13 cellular contexts compared by ENCODE assay signal in the genomic region with DNA sequence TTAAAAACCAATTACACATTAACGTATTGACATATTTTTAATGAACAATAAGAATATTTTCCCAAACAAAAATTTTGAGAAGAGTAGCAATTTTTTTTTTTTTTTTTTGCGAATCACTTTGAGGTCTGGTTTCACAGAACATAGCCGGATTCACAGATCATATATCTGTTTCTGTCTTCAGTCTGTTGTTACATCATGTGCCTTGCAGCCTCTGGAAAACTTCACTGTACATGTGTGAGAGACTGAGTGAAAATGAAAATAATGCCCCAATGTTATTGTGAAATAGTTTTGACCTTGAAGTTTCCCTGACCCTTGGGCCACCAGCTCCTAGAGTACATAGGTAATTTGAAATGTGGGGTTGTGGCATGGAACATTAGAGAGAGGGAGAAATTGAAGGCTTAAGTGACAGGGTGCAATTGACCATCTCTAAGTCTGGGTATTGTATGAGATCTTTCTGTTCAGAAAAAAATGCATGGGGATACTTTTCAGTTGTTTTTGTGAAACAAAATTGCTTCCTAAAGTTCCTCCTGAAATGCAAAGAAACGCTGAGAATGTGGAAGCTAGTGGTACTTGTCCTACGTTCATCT. TPM values are rescaled to one million over a fixed set of nuclear protein-coding genes. Genes with fewer than 3 reads are reported as not detected.
DNase-seq lines count a peak whose midpoint lies in the region; ATAC-seq and TF ChIP-seq lines count a peak whose summit lies in the region.
"Had no signal": no experiment of that assay in that cellular context is flagged by ENCODE, and none has a peak within 500 bp of the region (broad histone marks: within the 10 kb centered on the region; RNA-seq: fewer than 3 reads in every experiment).

No MANE protein-coding gene starts in this region.

- POLR2A ChIA-PET in activated CD8-positive, alpha-beta T cell treated with anti-CD3 and anti-CD28 coated beads for 36 hours (lab: Charles Lee), result interaction anchor here (0.7 to 6.9 kb wide), 3 partner anchors 10 to 40 kb away, joined by 3 to 73 read pairs (median 4); a partner anchor contains a TSS
- POLR2A ChIA-PET in activated CD8-positive, alpha-beta T cell treated with anti-CD3 and anti-CD28 coated beads, Interleukin-2, amount 10 ng/mL, durations not matched to agents 7 days and 5 days (lab: Charles Lee), result interaction anchor here (3.8 kb wide), 1 partner anchor 14 kb away, joined by 15 read pairs; a partner anchor contains a TSS

- H3K9me3 Mint-ChIP-seq in activated CD8-positive, alpha-beta T cell treated with anti-CD3 and anti-CD28 coated beads for 36 hours, result no peaks in the 10 kb centered on the region
- no peaks in the 10 kb centered on the region for H3K9me3 Mint-ChIP-seq in activated CD8-positive, alpha-beta T cell treated with anti-CD3 and anti-CD28 coated beads, Interleukin-2, amount 10 ng/mL, durations not matched to agents 7 days and 5 days (ENCODE audit: insufficient read depth)
- no peaks in the 10 kb centered on the region for H3K9me3 Mint-ChIP-seq in chondrocyte (ENCODE audit: low read depth)
- no peaks in the 10 kb centered on the region for H3K9me3 Mint-ChIP-seq in stimulated activated naive B cell treated with anti-CD40 and anti-IgM and Interleukin-4, amounts not matched to agents 10 μg/mL and 1 μg/mL and 100 μg/mL, for 72 hours
- no peaks in the 10 kb centered on the region for H3K9me3 Mint-ChIP-seq in T-helper 2 cell treated with Interferon-gamma antibody and Interleukin-4, amounts not matched to agents 5 μg/mL and 100 μg/mL, for 36 hours
- H3K9me3 Mint-ChIP-seq: neural progenitor cell had no signal

- H3K27ac Mint-ChIP-seq in activated CD8-positive, alpha-beta T cell treated with anti-CD3 and anti-CD28 coated beads for 36 hours, result peak overlapping the region; percentile 43
- no peak overlapping the region for H3K27ac Mint-ChIP-seq in activated CD8-positive, alpha-beta T cell treated with anti-CD3 and anti-CD28 coated beads, Interleukin-2, amount 10 ng/mL, durations not matched to agents 7 days and 5 days
- H3K27ac Mint-ChIP-seq in chondrocyte (ENCODE audit: unreplicated experiment), result peak overlapping the region; percentile 90
- peak overlapping the region; percentile 80 for H3K27ac Mint-ChIP-seq in stimulated activated naive B cell treated with anti-CD40 and anti-IgM and Interleukin-4, amounts not matched to agents 10 μg/mL and 1 μg/mL and 100 μg/mL, for 72 hours
- H3K27ac Mint-ChIP-seq in T-helper 2 cell treated with Interferon-gamma antibody and Interleukin-4, amounts not matched to agents 5 μg/mL and 100 μg/mL, for 36 hours, result no peak overlapping the region
- H3K27ac Mint-ChIP-seq: neural progenitor cell had no signal

- CTCF ChIA-PET in activated CD8-positive, alpha-beta T cell treated with anti-CD3 and anti-CD28 coated beads for 36 hours (lab: Charles Lee), result interaction anchor here (1.0 to 4.8 kb wide), 2 partner anchors 11 to 127 kb away, joined by 4 to 21 read pairs; no protein-coding TSS in a partner anchor
- CTCF ChIA-PET in activated CD8-positive, alpha-beta T cell treated with anti-CD3 and anti-CD28 coated beads, Interleukin-2, amount 10 ng/mL, durations not matched to agents 7 days and 5 days (lab: Charles Lee), result interaction anchor here (1.5 to 5.4 kb wide), 4 partner anchors 11 to 127 kb away, joined by 5 to 51 read pairs (median 13); a partner anchor contains a TSS

- intact Hi-C loops in activated CD8-positive, alpha-beta T cell treated with anti-CD3 and anti-CD28 coated beads for 36 hours (cut with micrococcal nuclease), result no loop called here

- no peak for DNase-seq in activated CD8-positive, alpha-beta T cell treated with anti-CD3 and anti-CD28 coated beads for 36 hours
- no peak for DNase-seq in activated CD8-positive, alpha-beta T cell treated with anti-CD3 and anti-CD28 coated beads, Interleukin-2, amount 10 ng/mL, durations not matched to agents 7 days and 5 days
- DNase-seq in chondrocyte (ENCODE audit: low spot score) (no peak), DMS53 treated with DMSO at 0.1 percent for 48 hours (lab: John Stamatoyannopoulos, UW; ENCODE audit: unreplicated experiment) (no peak), NCI-H774 (lab: John Stamatoyannopoulos, UW) (no peak)
- no peak for DNase-seq in stimulated activated naive B cell treated with anti-CD40 and anti-IgM and Interleukin-4, amounts not matched to agents 10 μg/mL and 1 μg/mL and 100 μg/mL, for 72 hours
- DNase-seq in T-helper 2 cell treated with Interferon-gamma antibody and Interleukin-4, amounts not matched to agents 5 μg/mL and 100 μg/mL, for 36 hours (ENCODE audit: low spot score), result no peak
- DNase-seq: dermis blood vessel endothelial cell, NCI-H510A treated with DMSO at 0.1 percent for 48 hours, T-helper 9 cell had no signal

- H3K27me3 Mint-ChIP-seq in activated CD8-positive, alpha-beta T cell treated with anti-CD3 and anti-CD28 coated beads for 36 hours, result no peaks in the 10 kb centered on the region
- H3K27me3 Mint-ChIP-seq in activated CD8-positive, alpha-beta T cell treated with anti-CD3 and anti-CD28 coated beads, Interleukin-2, amount 10 ng/mL, durations not matched to agents 7 days and 5 days (ENCODE audit: low read depth), result no peaks in the 10 kb centered on the region
- no peaks in the 10 kb centered on the region for H3K27me3 Mint-ChIP-seq in chondrocyte (ENCODE audit: low read depth)
- no peaks in the 10 kb centered on the region for H3K27me3 Mint-ChIP-seq in stimulated activated naive B cell treated with anti-CD40 and anti-IgM and Interleukin-4, amounts not matched to agents 10 μg/mL and 1 μg/mL and 100 μg/mL, for 72 hours
- H3K27me3 Mint-ChIP-seq in T-helper 2 cell treated with Interferon-gamma antibody and Interleukin-4, amounts not matched to agents 5 μg/mL and 100 μg/mL, for 36 hours (ENCODE audit: low read depth), result no peaks in the 10 kb centered on the region

- H3K4me3 Mint-ChIP-seq in activated CD8-positive, alpha-beta T cell treated with anti-CD3 and anti-CD28 coated beads for 36 hours, result no peak overlapping the region
- H3K4me3 Mint-ChIP-seq in activated CD8-positive, alpha-beta T cell treated with anti-CD3 and anti-CD28 coated beads, Interleukin-2, amount 10 ng/mL, durations not matched to agents 7 days and 5 days, result no peak overlapping the region
- no peak overlapping the region for H3K4me3 Mint-ChIP-seq in chondrocyte (ENCODE audit: unreplicated experiment)
- H3K4me3 Mint-ChIP-seq in stimulated activated naive B cell treated with anti-CD40 and anti-IgM and Interleukin-4, amounts not matched to agents 10 μg/mL and 1 μg/mL and 100 μg/mL, for 72 hours, result peak overlapping the region; percentile 52 to 57
- H3K4me3 Mint-ChIP-seq in T-helper 2 cell treated with Interferon-gamma antibody and Interleukin-4, amounts not matched to agents 5 μg/mL and 100 μg/mL, for 36 hours, result no peak overlapping the region
- H3K4me3 Mint-ChIP-seq: neural progenitor cell had no signal

- peaks cover 64% of the 10 kb centered on the region for H3K4me1 Mint-ChIP-seq in activated CD8-positive, alpha-beta T cell treated with anti-CD3 and anti-CD28 coated beads for 36 hours (ENCODE audit: low read depth)
- peaks cover 55% of the 10 kb centered on the region for H3K4me1 Mint-ChIP-seq in activated CD8-positive, alpha-beta T cell treated with anti-CD3 and anti-CD28 coated beads, Interleukin-2, amount 10 ng/mL, durations not matched to agents 7 days and 5 days (ENCODE audit: low read depth)
- peaks cover 46% of the 10 kb centered on the region for H3K4me1 Mint-ChIP-seq in chondrocyte (ENCODE audit: low read depth)
- peaks cover 78 to 98% of the 10 kb centered on the region in 2 donors for H3K4me1 Mint-ChIP-seq in stimulated activated naive B cell treated with anti-CD40 and anti-IgM and Interleukin-4, amounts not matched to agents 10 μg/mL and 1 μg/mL and 100 μg/mL, for 72 hours
- peaks cover 42% of the 10 kb centered on the region for H3K4me1 Mint-ChIP-seq in T-helper 2 cell treated with Interferon-gamma antibody and Interleukin-4, amounts not matched to agents 5 μg/mL and 100 μg/mL, for 36 hours (ENCODE audit: low read depth)

- TF ChIP-seq CTCF in activated CD8-positive, alpha-beta T cell treated with anti-CD3 and anti-CD28 coated beads for 36 hours (IDR thresholded peaks at IDR 0.05), result no peak
- no peak for TF ChIP-seq CTCF in chondrocyte (IDR thresholded peaks at IDR 0.05)

- no peak for ATAC-seq in activated CD8-positive, alpha-beta T cell treated with anti-CD3 and anti-CD28 coated beads for 36 hours
- no peak for ATAC-seq in activated CD8-positive, alpha-beta T cell treated with anti-CD3 and anti-CD28 coated beads, Interleukin-2, amount 10 ng/mL, durations not matched to agents 7 days and 5 days
- peak; percentile 35 for ATAC-seq in HG03442 (IDR thresholded peaks at IDR 0.05; ENCODE audit: unreplicated experiment)
- no peak for ATAC-seq in stimulated activated naive B cell treated with anti-CD40 and anti-IgM and Interleukin-4, amounts not matched to agents 10 μg/mL and 1 μg/mL and 100 μg/mL, for 72 hours (replicated peaks)
- ATAC-seq: A549 had no signal

- H3K36me3 Mint-ChIP-seq in activated CD8-positive, alpha-beta T cell treated with anti-CD3 and anti-CD28 coated beads for 36 hours (ENCODE audit: low read depth), result peaks cover 16% of the 10 kb centered on the region
- H3K36me3 Mint-ChIP-seq in activated CD8-positive, alpha-beta T cell treated with anti-CD3 and anti-CD28 coated beads, Interleukin-2, amount 10 ng/mL, durations not matched to agents 7 days and 5 days (ENCODE audit: low read depth), result peaks cover 25% of the 10 kb centered on the region
- no peaks in the 10 kb centered on the region for H3K36me3 Mint-ChIP-seq in chondrocyte (ENCODE audit: low read depth)
- H3K36me3 Mint-ChIP-seq in stimulated activated naive B cell treated with anti-CD40 and anti-IgM and Interleukin-4, amounts not matched to agents 10 μg/mL and 1 μg/mL and 100 μg/mL, for 72 hours, result peaks cover 47 to 49% of the 10 kb centered on the region in 2 donors
- H3K36me3 Mint-ChIP-seq in T-helper 2 cell treated with Interferon-gamma antibody and Interleukin-4, amounts not matched to agents 5 μg/mL and 100 μg/mL, for 36 hours (ENCODE audit: low read depth), result peaks cover 13% of the 10 kb centered on the region
- H3K36me3 Mint-ChIP-seq: neural progenitor cell had no signal

RNA-seq across cellular contexts. Expression of a gene that starts 14.0 kb away (rescaled TPM):
- total RNA-seq in activated CD8-positive, alpha-beta T cell treated with anti-CD3 and anti-CD28 coated beads for 36 hours, result 10 to 100 TPM; 93.9 to 98.2 TPM
- total RNA-seq in activated CD8-positive, alpha-beta T cell treated with anti-CD3 and anti-CD28 coated beads, Interleukin-2, amount 10 ng/mL, durations not matched to agents 7 days and 5 days, result 10 to 100 TPM; 53.8 to 57.3 TPM
- total RNA-seq in chondrocyte, result 44.7 to 77.9 TPM (median 45.0 TPM) in 3 replicates

RNA-seq across cellular contexts. Expression of a gene that starts 40.0 kb away (rescaled TPM):
- total RNA-seq in activated CD8-positive, alpha-beta T cell treated with anti-CD3 and anti-CD28 coated beads for 36 hours, result 1 to 10 TPM; 6.4 to 6.6 TPM
- 1 to 10 TPM; 7.4 to 8.7 TPM for total RNA-seq in activated CD8-positive, alpha-beta T cell treated with anti-CD3 and anti-CD28 coated beads, Interleukin-2, amount 10 ng/mL, durations not matched to agents 7 days and 5 days
- 33.0 to 48.5 TPM (median 33.6 TPM) in 3 replicates for total RNA-seq in chondrocyte

Comparison
In these comparisons a context has a peak if more than half of its experiments do, and no peak if none do; other contexts are left out.
1. H3K27ac Mint-ChIP-seq: peak in activated CD8-positive, alpha-beta T cell treated with anti-CD3 and anti-CD28 coated beads for 36 hours (single experiment), chondrocyte (single experiment) and stimulated activated naive B cell treated with anti-CD40 and anti-IgM and Interleukin-4, amounts not matched to agents 10 μg/mL and 1 μg/mL and 100 μg/mL, for 72 hours (single experiment); none in activated CD8-positive, alpha-beta T cell treated with anti-CD3 and anti-CD28 coated beads, Interleukin-2, amount 10 ng/mL, durations not matched to agents 7 days and 5 days (single experiment) and T-helper 2 cell treated with Interferon-gamma antibody and Interleukin-4, amounts not matched to agents 5 μg/mL and 100 μg/mL, for 36 hours (single experiment).
2. H3K4me3 Mint-ChIP-seq: peak in stimulated activated naive B cell treated with anti-CD40 and anti-IgM and Interleukin-4, amounts not matched to agents 10 μg/mL and 1 μg/mL and 100 μg/mL, for 72 hours (2 of 2); none in activated CD8-positive, alpha-beta T cell treated with anti-CD3 and anti-CD28 coated beads for 36 hours (single experiment), activated CD8-positive, alpha-beta T cell treated with anti-CD3 and anti-CD28 coated beads, Interleukin-2, amount 10 ng/mL, durations not matched to agents 7 days and 5 days (single experiment), chondrocyte (single experiment) and T-helper 2 cell treated with Interferon-gamma antibody and Interleukin-4, amounts not matched to agents 5 μg/mL and 100 μg/mL, for 36 hours (single experiment).